Comparison of ENCODE assay signal across 1 cellular context in the genomic region with DNA sequence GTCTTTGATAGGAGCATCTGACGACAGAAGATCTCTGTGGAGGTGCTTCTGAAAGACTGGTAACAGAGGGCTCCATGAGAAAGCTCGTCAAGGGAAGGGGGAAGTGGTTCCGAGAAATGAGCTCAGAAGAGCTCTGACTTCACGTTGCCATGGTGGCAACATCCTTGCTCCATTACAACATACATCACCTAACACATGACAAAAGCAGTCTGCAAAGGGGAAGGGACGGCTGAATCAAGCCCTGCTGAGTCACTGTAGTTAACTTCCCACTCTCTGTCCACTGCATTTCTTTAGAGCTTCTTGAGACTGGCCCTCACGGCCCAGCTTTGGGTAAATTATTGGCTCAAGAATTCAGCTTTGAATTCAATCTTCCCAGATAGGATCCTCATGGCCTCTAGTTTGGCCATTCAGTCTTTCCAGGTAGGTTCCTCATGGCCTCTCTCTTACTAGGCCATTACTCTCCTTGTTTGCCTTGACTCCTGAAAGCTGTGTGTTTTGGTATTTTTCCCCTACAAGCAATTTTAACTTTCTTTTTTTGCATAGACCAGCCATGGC.
TF ChIP-seq lines count a peak whose summit lies in the region.

No MANE protein-coding gene starts in this region.

TF ChIP-seq in K562, 482 proteins besides CTCF, POLR2A, EP300 and RAD21 (continued from another document and continues in another):
- TF ChIP-seq, protein P1, sequence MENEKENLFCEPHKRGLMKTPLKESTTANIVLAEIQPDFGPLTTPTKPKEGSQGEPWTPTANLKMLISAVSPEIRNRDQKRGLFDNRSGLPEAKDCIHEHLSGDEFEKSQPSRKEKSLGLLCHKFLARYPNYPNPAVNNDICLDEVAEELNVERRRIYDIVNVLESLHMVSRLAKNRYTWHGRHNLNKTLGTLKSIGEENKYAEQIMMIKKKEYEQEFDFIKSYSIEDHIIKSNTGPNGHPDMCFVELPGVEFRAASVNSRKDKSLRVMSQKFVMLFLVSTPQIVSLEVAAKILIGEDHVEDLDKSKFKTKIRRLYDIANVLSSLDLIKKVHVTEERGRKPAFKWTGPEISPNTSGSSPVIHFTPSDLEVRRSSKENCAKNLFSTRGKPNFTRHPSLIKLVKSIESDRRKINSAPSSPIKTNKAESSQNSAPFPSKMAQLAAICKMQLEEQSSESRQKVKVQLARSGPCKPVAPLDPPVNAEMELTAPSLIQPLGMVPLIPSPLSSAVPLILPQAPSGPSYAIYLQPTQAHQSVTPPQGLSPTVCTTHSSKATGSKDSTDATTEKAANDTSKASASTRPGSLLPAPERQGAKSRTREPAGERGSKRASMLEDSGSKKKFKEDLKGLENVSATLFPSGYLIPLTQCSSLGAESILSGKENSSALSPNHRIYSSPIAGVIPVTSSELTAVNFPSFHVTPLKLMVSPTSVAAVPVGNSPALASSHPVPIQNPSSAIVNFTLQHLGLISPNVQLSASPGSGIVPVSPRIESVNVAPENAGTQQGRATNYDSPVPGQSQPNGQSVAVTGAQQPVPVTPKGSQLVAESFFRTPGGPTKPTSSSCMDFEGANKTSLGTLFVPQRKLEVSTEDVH (IDR thresholded peaks at IDR 0.05; ENCODE audit: low read depth, partially characterized antibody): no peak
- TF ChIP-seq ZNF140 (CRISPR knock-in tag; IDR thresholded peaks at IDR 0.05) (no peak), NR4A1 (CRISPR knock-in tag; IDR thresholded peaks at IDR 0.05) (0 out of 2 replicates have a peak, but pooled peaks have one; percentile 77), NR4A1 (tag; IDR thresholded peaks at IDR 0.05) (0 out of 2 replicates have a peak, but pooled peaks have one; percentile 35), DPF2 (IDR thresholded peaks at IDR 0.05) (peak; percentile 78), ZNF431 (CRISPR knock-in tag; IDR thresholded peaks at IDR 0.05) (no peak), RBM22 (IDR thresholded peaks at IDR 0.05; ENCODE audit: low read depth, low read length, poor library complexity, severe bottlenecking) (no peak), CEBPG (CRISPR knock-in tag; IDR thresholded peaks at IDR 0.05) (peak; percentile 63; the same call in 1 of the 2 replicates), CEBPG (tag; conservative IDR thresholded peaks at IDR 0.05 in 1 of 2, IDR thresholded peaks at IDR 0.05 in 1 of 2) (peak; percentile 76 to 85), IFI16 (CRISPR knock-in tag; IDR thresholded peaks at IDR 0.05) (no peak), NR0B1 (IDR thresholded peaks at IDR 0.05; ENCODE audit: partially characterized antibody) (no peak), CEBPB (tag; IDR thresholded peaks at IDR 0.05) (peak; percentile 89), AFF1 (IDR thresholded peaks at IDR 0.05; ENCODE audit: low read depth in 1 of 2, partially characterized antibody in 2 of 2) (peak in 1 of 2 experiments; percentile 17), ZNF316 (IDR thresholded peaks at IDR 0.05) (peak; percentile 94), AFF4 (CRISPR knock-in tag; IDR thresholded peaks at IDR 0.05) (no peak), ZNF586 (CRISPR knock-in tag; conservative IDR thresholded peaks at IDR 0.05) (no peak), KLF6 (CRISPR knock-in tag; IDR thresholded peaks at IDR 0.05; ENCODE audit: borderline replicate concordance) (no peak), POLR2H (tag; IDR thresholded peaks at IDR 0.05; ENCODE audit: low read depth) (no peak), ELF4 (CRISPR knock-in tag; IDR thresholded peaks at IDR 0.05) (peak; percentile 34; the same call in 1 of the 2 replicates), ERF (CRISPR knock-in tag; IDR thresholded peaks at IDR 0.05) (no peak), NCOA2 (IDR thresholded peaks at IDR 0.05; ENCODE audit: partially characterized antibody in 2 of 2) (no peak), MTA1 (IDR thresholded peaks at IDR 0.05; ENCODE audit: borderline replicate concordance) (peak; percentile 39; the same call in 1 of the 2 replicates), MIER1 (IDR thresholded peaks at IDR 0.05; ENCODE audit: low read depth) (no peak), SMARCA4 (IDR thresholded peaks at IDR 0.05) (peak; percentile 79), ZNF24 (IDR thresholded peaks at IDR 0.05) (no peak)
- TF ChIP-seq, protein P2, sequence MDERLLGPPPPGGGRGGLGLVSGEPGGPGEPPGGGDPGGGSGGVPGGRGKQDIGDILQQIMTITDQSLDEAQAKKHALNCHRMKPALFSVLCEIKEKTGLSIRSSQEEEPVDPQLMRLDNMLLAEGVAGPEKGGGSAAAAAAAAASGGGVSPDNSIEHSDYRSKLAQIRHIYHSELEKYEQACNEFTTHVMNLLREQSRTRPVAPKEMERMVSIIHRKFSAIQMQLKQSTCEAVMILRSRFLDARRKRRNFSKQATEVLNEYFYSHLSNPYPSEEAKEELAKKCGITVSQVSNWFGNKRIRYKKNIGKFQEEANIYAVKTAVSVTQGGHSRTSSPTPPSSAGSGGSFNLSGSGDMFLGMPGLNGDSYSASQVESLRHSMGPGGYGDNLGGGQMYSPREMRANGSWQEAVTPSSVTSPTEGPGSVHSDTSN (CRISPR knock-in tag; IDR thresholded peaks at IDR 0.05; ENCODE audit: low read depth): no peak
- TF ChIP-seq, protein P2 (tag; conservative IDR thresholded peaks at IDR 0.05; ENCODE audit: low read depth): peak; percentile 67; the same call in 1 of the 2 replicates
- TF ChIP-seq, protein P3, sequence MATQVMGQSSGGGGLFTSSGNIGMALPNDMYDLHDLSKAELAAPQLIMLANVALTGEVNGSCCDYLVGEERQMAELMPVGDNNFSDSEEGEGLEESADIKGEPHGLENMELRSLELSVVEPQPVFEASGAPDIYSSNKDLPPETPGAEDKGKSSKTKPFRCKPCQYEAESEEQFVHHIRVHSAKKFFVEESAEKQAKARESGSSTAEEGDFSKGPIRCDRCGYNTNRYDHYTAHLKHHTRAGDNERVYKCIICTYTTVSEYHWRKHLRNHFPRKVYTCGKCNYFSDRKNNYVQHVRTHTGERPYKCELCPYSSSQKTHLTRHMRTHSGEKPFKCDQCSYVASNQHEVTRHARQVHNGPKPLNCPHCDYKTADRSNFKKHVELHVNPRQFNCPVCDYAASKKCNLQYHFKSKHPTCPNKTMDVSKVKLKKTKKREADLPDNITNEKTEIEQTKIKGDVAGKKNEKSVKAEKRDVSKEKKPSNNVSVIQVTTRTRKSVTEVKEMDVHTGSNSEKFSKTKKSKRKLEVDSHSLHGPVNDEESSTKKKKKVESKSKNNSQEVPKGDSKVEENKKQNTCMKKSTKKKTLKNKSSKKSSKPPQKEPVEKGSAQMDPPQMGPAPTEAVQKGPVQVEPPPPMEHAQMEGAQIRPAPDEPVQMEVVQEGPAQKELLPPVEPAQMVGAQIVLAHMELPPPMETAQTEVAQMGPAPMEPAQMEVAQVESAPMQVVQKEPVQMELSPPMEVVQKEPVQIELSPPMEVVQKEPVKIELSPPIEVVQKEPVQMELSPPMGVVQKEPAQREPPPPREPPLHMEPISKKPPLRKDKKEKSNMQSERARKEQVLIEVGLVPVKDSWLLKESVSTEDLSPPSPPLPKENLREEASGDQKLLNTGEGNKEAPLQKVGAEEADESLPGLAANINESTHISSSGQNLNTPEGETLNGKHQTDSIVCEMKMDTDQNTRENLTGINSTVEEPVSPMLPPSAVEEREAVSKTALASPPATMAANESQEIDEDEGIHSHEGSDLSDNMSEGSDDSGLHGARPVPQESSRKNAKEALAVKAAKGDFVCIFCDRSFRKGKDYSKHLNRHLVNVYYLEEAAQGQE (CRISPR knock-in tag; IDR thresholded peaks at IDR 0.05; ENCODE audit: low read depth): no peak
- TF ChIP-seq, protein P4, sequence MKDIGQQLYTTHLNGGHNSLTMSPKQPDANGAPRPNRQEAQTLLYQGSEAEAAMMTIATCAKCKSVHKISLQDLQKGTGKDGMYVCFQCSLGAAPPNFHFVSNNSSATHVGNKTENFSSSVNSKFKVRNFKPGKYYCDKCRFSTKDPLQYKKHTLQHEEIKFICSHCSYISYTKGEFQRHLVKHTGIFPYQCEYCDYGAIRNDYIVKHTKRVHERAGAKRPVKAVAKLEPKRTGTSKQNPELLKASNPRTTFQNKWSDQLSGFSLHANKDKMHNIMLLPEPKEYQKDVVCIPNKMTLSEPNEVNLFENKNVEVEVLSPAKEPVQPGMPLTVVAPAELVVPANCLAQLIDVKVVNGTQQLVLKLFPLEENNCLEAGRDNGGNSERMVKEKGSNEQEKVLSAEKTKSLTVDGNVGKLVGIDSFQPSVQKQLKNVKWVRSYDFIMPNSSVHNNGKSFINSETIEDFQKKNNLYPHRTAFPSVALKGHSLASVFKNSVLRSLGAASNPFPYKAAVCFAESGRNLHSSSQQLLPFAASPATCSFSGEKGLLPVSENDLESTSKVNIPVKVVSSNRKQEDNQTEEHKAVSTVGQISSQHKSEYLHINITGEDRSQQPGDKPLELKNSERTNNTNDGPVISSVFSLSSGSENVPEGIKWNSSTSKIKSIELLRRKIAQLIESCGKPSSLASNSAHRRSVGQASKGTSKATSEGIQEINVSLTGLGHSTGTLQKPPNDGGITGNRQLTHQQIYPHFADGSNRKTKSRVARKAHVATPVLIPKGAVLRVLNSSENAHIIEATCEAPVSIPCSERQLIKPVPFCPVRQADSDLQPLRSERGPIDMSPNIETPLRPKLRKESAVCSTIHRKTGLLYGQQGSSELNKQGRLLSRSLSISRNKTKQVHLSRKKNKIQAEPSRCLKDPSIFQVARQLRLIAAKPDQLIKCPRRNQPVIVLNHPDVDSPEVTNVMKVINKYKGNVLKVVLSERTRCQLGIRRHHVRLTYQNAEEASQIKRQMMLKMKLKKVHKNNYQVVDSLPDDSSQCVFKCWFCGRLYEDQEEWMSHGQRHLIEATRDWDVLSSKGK (CRISPR knock-in tag; IDR thresholded peaks at IDR 0.05): no peak
- TF ChIP-seq, protein P5, sequence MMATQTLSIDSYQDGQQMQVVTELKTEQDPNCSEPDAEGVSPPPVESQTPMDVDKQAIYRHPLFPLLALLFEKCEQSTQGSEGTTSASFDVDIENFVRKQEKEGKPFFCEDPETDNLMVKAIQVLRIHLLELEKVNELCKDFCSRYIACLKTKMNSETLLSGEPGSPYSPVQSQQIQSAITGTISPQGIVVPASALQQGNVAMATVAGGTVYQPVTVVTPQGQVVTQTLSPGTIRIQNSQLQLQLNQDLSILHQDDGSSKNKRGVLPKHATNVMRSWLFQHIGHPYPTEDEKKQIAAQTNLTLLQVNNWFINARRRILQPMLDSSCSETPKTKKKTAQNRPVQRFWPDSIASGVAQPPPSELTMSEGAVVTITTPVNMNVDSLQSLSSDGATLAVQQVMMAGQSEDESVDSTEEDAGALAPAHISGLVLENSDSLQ (IDR thresholded peaks at IDR 0.05): peak; percentile 65
